17 cellular contexts compared by ENCODE assay signal in genomic region chr2:221203846-221204245, GRCh38.
A peak's percentile ranks its signal among the peaks of the same experiment; 100 is the strongest.
DNase-seq lines count a peak whose midpoint lies in the region; TF ChIP-seq lines count a peak whose summit lies in the region.
"Had no signal": no experiment of that assay in that cellular context is flagged by ENCODE, and none has a peak within 500 bp of the region (broad histone marks: within the 10 kb centered on the region; RNA-seq: fewer than 3 reads in every experiment).

No MANE protein-coding gene starts in this region.

- POLR2A ChIA-PET in HEK293T (lab: Yijun Ruan, JAX), result no interaction called here

- CTCF ChIA-PET in HEK293T (lab: Yijun Ruan, JAX), result no interaction called here

- DNase-seq in NCI-H1417 (lab: John Stamatoyannopoulos, UW) (peak; percentile 45 to 80 (median 61)), NCI-H1417 treated with DMSO at 0.1 percent for 48 hours (lab: John Stamatoyannopoulos, UW) (no peak), NCI-H1092 treated with DMSO at 0.1 percent for 48 hours (lab: John Stamatoyannopoulos, UW) (peak; percentile 64), NCI-H2227 treated with DMSO at 0.1 percent for 48 hours (lab: John Stamatoyannopoulos, UW) (peak; percentile 78), mucosa of gallbladder (ENCODE audit: low spot score) (peak; percentile 45), amniotic stem cell (lab: John Stamatoyannopoulos, UW) (no peak), UCSD-AML1 (lab: John Stamatoyannopoulos, UW; ENCODE audit: unreplicated experiment) (no peak), HEK293T (ENCODE audit: extremely low spot score) (no peak)
- DNase-seq: activated CD4-positive, alpha-beta memory T cell treated with anti-CD3 and anti-CD28 coated beads for 36 hours; activated naive CD4-positive, alpha-beta T cell treated with anti-CD3 and anti-CD28 coated beads for 36 hours; activated T-cell treated with anti-CD3 and anti-CD28 coated beads, Interleukin-2, amount 50 U/mL, for 1 hour; EL; MG63; stimulated activated CD4-positive, alpha-beta T cell treated with anti-CD3 and anti-CD28 coated beads, Interleukin-15, amount 100 ng/mL, for 24 hours; stimulated activated naive CD4-positive, alpha-beta T cell; T-cell; upper lobe of left lung had no signal

TF ChIP-seq in HEK293T, 16 proteins besides CTCF, POLR2A, EP300 and RAD21:
- TF ChIP-seq L3MBTL2 (conservative IDR thresholded peaks at IDR 0.05) (no peak), ARNT (IDR thresholded peaks at IDR 0.05) (no peak), ELF4 (IDR thresholded peaks at IDR 0.05) (no peak), FOXM1 (IDR thresholded peaks at IDR 0.05; ENCODE audit: borderline replicate concordance) (no peak), FOXA1 (IDR thresholded peaks at IDR 0.05) (no peak), ZNF384 (IDR thresholded peaks at IDR 0.05) (no peak), NFRKB (IDR thresholded peaks at IDR 0.05) (no peak), PKNOX1 (IDR thresholded peaks at IDR 0.05) (no peak), TARDBP (IDR thresholded peaks at IDR 0.05) (no peak), FOXK2 (IDR thresholded peaks at IDR 0.05) (no peak), SP1 (IDR thresholded peaks at IDR 0.05) (no peak), LEF1 (IDR thresholded peaks at IDR 0.05; ENCODE audit: borderline replicate concordance) (no peak), SUZ12 (IDR thresholded peaks at IDR 0.05) (no peak), CTBP1 (IDR thresholded peaks at IDR 0.05; ENCODE audit: borderline replicate concordance) (no peak), BHLHE40 (IDR thresholded peaks at IDR 0.05; ENCODE audit: borderline replicate concordance) (no peak)

Comparison
In these comparisons a context has a peak if more than half of its experiments do, and no peak if none do; other contexts are left out.
1. DNase-seq: peak in NCI-H1417 (3 of 3), NCI-H1092 treated with DMSO at 0.1 percent for 48 hours (single experiment), NCI-H2227 treated with DMSO at 0.1 percent for 48 hours (single experiment) and mucosa of gallbladder (single experiment); none in NCI-H1417 treated with DMSO at 0.1 percent for 48 hours (single experiment), amniotic stem cell (single experiment), UCSD-AML1 (single experiment) and HEK293T (single experiment).